ENCODE assay signal across 22 cellular contexts in the genomic region with DNA sequence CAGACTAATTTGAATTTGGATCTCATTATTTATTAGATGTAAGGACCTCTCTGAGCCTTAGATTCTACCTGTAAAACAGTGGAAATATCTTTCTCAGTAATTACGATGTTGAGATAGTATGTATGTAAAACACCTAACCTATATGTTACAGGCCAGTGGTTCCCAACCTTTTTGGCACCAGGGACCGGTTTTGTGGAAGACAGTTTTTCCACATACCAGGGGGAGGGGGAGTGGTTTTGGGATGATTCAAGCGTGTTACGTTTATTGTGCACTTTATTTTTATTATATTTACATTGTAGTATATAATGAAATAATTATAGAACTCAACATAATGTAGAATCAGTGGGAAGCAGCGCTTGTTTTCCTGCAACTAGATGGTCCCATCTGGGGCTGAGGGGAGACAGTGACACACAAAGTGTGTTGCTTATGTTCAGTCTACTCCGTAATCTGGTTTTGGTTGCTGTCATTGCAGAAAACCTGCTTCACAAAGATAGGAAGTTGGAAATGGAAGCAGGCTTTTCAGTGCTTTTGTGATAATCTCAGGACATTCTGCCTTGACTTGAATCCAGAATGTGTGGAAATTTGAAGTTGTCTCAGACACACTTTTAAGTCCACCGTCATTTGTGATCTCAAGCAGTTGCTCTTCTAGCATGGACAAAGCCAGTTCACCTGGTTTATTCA. TPM values are rescaled to one million over a fixed set of nuclear protein-coding genes. Genes with fewer than 3 reads are reported as not detected.
DNase-seq lines count a peak whose midpoint lies in the region; ATAC-seq, FAIRE-seq and TF ChIP-seq lines count a peak whose summit lies in the region.
"Had no signal": no experiment of that assay in that cellular context is flagged by ENCODE, and none has a peak within 500 bp of the region (broad histone marks: within the 10 kb centered on the region; RNA-seq: fewer than 3 reads in every experiment).

No MANE protein-coding gene starts in this region.

- 0 out of 2 replicates have a peak, but pooled peaks cover 3% of the 10 kb centered on the region for H3K9me3 ChIP-seq in K562 (replicated peaks; ENCODE audit: control insufficient read depth, insufficient read depth, low read depth, low read length)
- H3K9me3 ChIP-seq: BLaER1, Caco-2, HAP-1 had no signal

- POLR2A ChIA-PET in K562 (lab: Yijun Ruan, JAX) = no interaction called here

- H3K4me3 ChIP-seq in K562 = no peak overlapping the region
- H3K4me3 ChIP-seq: BLaER1, GM12878, HAP-1 had no signal

- H3K4me2 ChIP-seq in K562 (ENCODE audit: insufficient read depth, low read length) = no peak overlapping the region
- H3K4me2 ChIP-seq: BLaER1 had no signal

- BruUV-seq in K562 (replicated peaks; lab: Mats Ljungman, UMichigan) = no TSS peak

- no peaks in the 10 kb centered on the region for H3K9me1 ChIP-seq in K562 (ENCODE audit: control insufficient read depth, insufficient read depth, low read length)

- peaks cover 10 to 33% of the 10 kb centered on the region in 2 experiments; a peak in 4 of 5 replicates for H3K4me1 ChIP-seq in K562 (replicated peaks in 1 of 2; ENCODE audit: control insufficient read depth in 2 of 2, insufficient read depth in 2 of 2, low read length in 2 of 2)
- H3K4me1 ChIP-seq: BLaER1 had no signal

- H4K20me1 ChIP-seq in K562 (replicated peaks; ENCODE audit: control insufficient read depth, insufficient read depth, low read length) = peaks cover 8% of the 10 kb centered on the region; the same call in 1 of the 2 replicates

- DNase-seq in NCI-H748 (lab: John Stamatoyannopoulos, UW; ENCODE audit: unreplicated experiment) (peak; percentile 28), NCI-H748 treated with DMSO at 0.1 percent for 48 hours (lab: John Stamatoyannopoulos, UW) (no peak), K562 (ENCODE audit: extremely low read depth in 1 of 4, low spot score in 3 of 4) (peak in 1 of 4 experiments; percentile 45), cerebellar cortex (ENCODE audit: low spot score) (no peak)
- DNase-seq: Caco-2; CD4-positive, CD25-positive, alpha-beta regulatory T cell; CD8-positive, alpha-beta T cell; DMS153; DND-41; GOT3; HFFc6 had no signal

- TF ChIP-seq RAD21 in Ishikawa (IDR thresholded peaks at IDR 0.05; ENCODE audit: low read depth) (no peak), K562 (CRISPR knock-in tag; conservative IDR thresholded peaks at IDR 0.05 in 1 of 2, IDR thresholded peaks at IDR 0.05 in 1 of 2) (no peak)

- intact Hi-C loops in K562 (cut with micrococcal nuclease) = no loop called here

- no peaks in the 10 kb centered on the region for H3K27me3 ChIP-seq in K562 (ENCODE audit: control insufficient read depth in 2 of 2, insufficient read depth in 2 of 2, low read length in 2 of 2)
- H3K27me3 ChIP-seq: BLaER1 had no signal

- H3K36me3 ChIP-seq in K562 (ENCODE audit: control insufficient read depth, insufficient read depth, low read length) = peaks cover 29% of the 10 kb centered on the region
- H3K36me3 ChIP-seq: HAP-1 had no signal

- in situ Hi-C loops in K562 (cut with MboI) = loop anchor here (25.0 kb wide), 1 partner anchor 518 kb away; no protein-coding TSS in a partner anchor

- H2AFZ ChIP-seq in K562 (ENCODE audit: low read depth, low read length) = no peak overlapping the region

- no peak for FAIRE-seq in K562 (lab: Jason Lieb, UNC)
- FAIRE-seq: A204.1, G401.6, GM12878, GM18507, H54 had no signal

- CTCF ChIA-PET in K562 (lab: Yijun Ruan, JAX; ENCODE audit: low intra/inter-chr PET ratio) = interaction anchor here (1.2 kb wide), 1 partner anchor 218 kb away, joined by 3 read pairs; no protein-coding TSS in a partner anchor

- no peak for TF ChIP-seq POLR2A in K562 (conservative IDR thresholded peaks at IDR 0.05)

- TF ChIP-seq EP300 in Ishikawa (IDR thresholded peaks at IDR 0.05; ENCODE audit: borderline replicate concordance) = no peak
- no peak for TF ChIP-seq EP300 in K562 (IDR thresholded peaks at IDR 0.05; ENCODE audit: low read length)

- 60% methylated on average over 7 of the region's 7 CpGs for WGBS in K562 (ENCODE audit: insufficient coverage, low coverage, missing lambda C conversion rate)

- no peak overlapping the region for H3K27ac ChIP-seq in K562 (ENCODE audit: extremely low read depth, low read depth, low read length)
- H3K27ac ChIP-seq: 22Rv1, BLaER1, C4-2B had no signal

- H3K79me2 ChIP-seq in K562 (ENCODE audit: control insufficient read depth, insufficient read depth, low read length) = peaks cover 94% of the 10 kb centered on the region

- TF ChIP-seq CTCF in K562 (IDR thresholded peaks at IDR 0.05 in 2 of 3, conservative IDR thresholded peaks at IDR 0.05 in 1 of 3; ENCODE audit: insufficient read depth in 2 of 3, low read depth in 1 of 3, low read length in 3 of 3) = no peak

- H3K9ac ChIP-seq in K562 (ENCODE audit: insufficient read depth in 1 of 2, low read depth in 2 of 2, low read length in 2 of 2) = no peak overlapping the region
- H3K9ac ChIP-seq: BLaER1 had no signal

- ATAC-seq in K562 = no peak; the same call in 2 of the 3 replicates
- ATAC-seq in GM18867 (IDR thresholded peaks at IDR 0.05; ENCODE audit: unreplicated experiment) = no peak
- ATAC-seq: CD8-positive, alpha-beta T cell; GM12878 had no signal

TF ChIP-seq in Ishikawa, 13 proteins besides CTCF, POLR2A, EP300 and RAD21 (continues in another document):
- TF ChIP-seq, protein P1, sequence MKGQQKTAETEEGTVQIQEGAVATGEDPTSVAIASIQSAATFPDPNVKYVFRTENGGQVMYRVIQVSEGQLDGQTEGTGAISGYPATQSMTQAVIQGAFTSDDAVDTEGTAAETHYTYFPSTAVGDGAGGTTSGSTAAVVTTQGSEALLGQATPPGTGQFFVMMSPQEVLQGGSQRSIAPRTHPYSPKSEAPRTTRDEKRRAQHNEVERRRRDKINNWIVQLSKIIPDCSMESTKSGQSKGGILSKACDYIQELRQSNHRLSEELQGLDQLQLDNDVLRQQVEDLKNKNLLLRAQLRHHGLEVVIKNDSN (IDR thresholded peaks at IDR 0.05) = no peak
- TF ChIP-seq ZBTB7A (IDR thresholded peaks at IDR 0.05; ENCODE audit: low read depth) = no peak
- no peak for TF ChIP-seq CREB1 (IDR thresholded peaks at IDR 0.05; ENCODE audit: low read depth)
- TF ChIP-seq YY1 (IDR thresholded peaks at IDR 0.05; ENCODE audit: low read depth) = no peak
- no peak for TF ChIP-seq TCF12 (IDR thresholded peaks at IDR 0.05; ENCODE audit: low read depth)
- peak; percentile 68 for TF ChIP-seq TEAD4 (IDR thresholded peaks at IDR 0.05)
- TF ChIP-seq, protein P2, sequence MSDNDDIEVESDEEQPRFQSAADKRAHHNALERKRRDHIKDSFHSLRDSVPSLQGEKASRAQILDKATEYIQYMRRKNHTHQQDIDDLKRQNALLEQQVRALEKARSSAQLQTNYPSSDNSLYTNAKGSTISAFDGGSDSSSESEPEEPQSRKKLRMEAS (IDR thresholded peaks at IDR 0.05) = no peak
- no peak for TF ChIP-seq CEBPB (IDR thresholded peaks at IDR 0.05)
- TF ChIP-seq TAF1 (IDR thresholded peaks at IDR 0.05; ENCODE audit: low read depth) = no peak

TF ChIP-seq in K562, 482 proteins besides CTCF, POLR2A, EP300 and RAD21 (continues in another document):
- TF ChIP-seq TCF7 (IDR thresholded peaks at IDR 0.05; ENCODE audit: borderline replicate concordance) = no peak
- TF ChIP-seq NCOR1 (IDR thresholded peaks at IDR 0.05) = peak; percentile 73
- TF ChIP-seq, protein P3, sequence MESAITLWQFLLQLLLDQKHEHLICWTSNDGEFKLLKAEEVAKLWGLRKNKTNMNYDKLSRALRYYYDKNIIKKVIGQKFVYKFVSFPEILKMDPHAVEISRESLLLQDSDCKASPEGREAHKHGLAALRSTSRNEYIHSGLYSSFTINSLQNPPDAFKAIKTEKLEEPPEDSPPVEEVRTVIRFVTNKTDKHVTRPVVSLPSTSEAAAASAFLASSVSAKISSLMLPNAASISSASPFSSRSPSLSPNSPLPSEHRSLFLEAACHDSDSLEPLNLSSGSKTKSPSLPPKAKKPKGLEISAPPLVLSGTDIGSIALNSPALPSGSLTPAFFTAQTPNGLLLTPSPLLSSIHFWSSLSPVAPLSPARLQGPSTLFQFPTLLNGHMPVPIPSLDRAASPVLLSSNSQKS (CRISPR knock-in tag; IDR thresholded peaks at IDR 0.05) = no peak
- TF ChIP-seq ZNF584 (CRISPR knock-in tag; IDR thresholded peaks at IDR 0.05; ENCODE audit: low read depth) = no peak
- TF ChIP-seq FOXA3 (CRISPR knock-in tag; conservative IDR thresholded peaks at IDR 0.05 in 1 of 2, IDR thresholded peaks at IDR 0.05 in 1 of 2) = 0 out of 4 replicates have a peak, but pooled peaks of 1 of the 2 experiments have one; percentile 24
- no peak for TF ChIP-seq HSF4 (CRISPR knock-in tag; IDR thresholded peaks at IDR 0.05; ENCODE audit: borderline replicate concordance)

RNA-seq across cellular contexts. Expression of a gene that starts 12.8 kb away (rescaled TPM):
- 97.5 and 111 TPM in 2 replicates for total RNA-seq in K562 (2011; cell fraction: chromatin; rRNA removed; ENCODE audit: low replicate concordance)
- total RNA-seq in K562 (2011; cell fraction: nucleolus; rRNA removed) = 52.4 and 62.2 TPM in 2 replicates
- 116 and 133 TPM in 2 replicates for total RNA-seq in K562 (2011; cell fraction: nucleoplasm; rRNA removed)
- total RNA-seq in K562 (2014; rRNA removed) (24.2 and 32.0 TPM in 2 replicates), K562 (2014; rRNA removed; fragmentation: Illumina TruSeq; extraction: Trizol) (39.8 and 49.1 TPM in 2 replicates), K562 (2015; rRNA removed; fragmentation: Illumina TruSeq; extraction: Trizol) (39.1 and 43.0 TPM in 2 replicates), K562 (2021) (36.9 and 38.6 TPM in 2 replicates)
- polyA plus RNA-seq in K562 (2011; rRNA removed) (49.8 and 66.2 TPM in 2 replicates), K562 (2014; fragmentation: Illumina TruSeq; extraction: Trizol) (38.1 and 41.2 TPM in 2 replicates), K562 (2014; fragmentation: Nextera tagmentation; extraction: Ambion mirVana) (1 to 10 TPM; 3.0 to 4.7 TPM), K562 (2014; rRNA removed) (25.8 and 27.8 TPM in 2 replicates)
- polyA plus RNA-seq in K562 (2011; cell fraction: cytosol; rRNA removed) = 23.6 and 44.4 TPM in 2 replicates
- polyA plus RNA-seq in K562 (2011; cell fraction: nucleus; rRNA removed) = 23.0 and 26.5 TPM in 2 replicates
- polyA plus RNA-seq in K562 (2012) = 25.8 and 29.0 TPM in 2 replicates
- 97.0 and 108 TPM in 2 replicates for polyA minus RNA-seq in K562 (2011; rRNA and poly(A)+ RNA removed)
- 37.2 and 52.1 TPM in 2 replicates for polyA minus RNA-seq in K562 (2011; cell fraction: cytosol; rRNA and poly(A)+ RNA removed)
- 21.0 and 34.7 TPM in 2 replicates for polyA minus RNA-seq in K562 (2011; cell fraction: nucleus; rRNA and poly(A)+ RNA removed)
